Comparison of ENCODE assay signal across 32 cellular contexts in genomic region chr7:43929529-43930457, GRCh38.
"Had no signal": no experiment of that assay in that cellular context is flagged by ENCODE, and none has a peak within 500 bp of the region (broad histone marks: within the 10 kb centered on the region; RNA-seq: fewer than 3 reads in every experiment).

No MANE protein-coding gene starts in this region.

- H3K36me3 Mint-ChIP-seq: mesothelial cell of epicardium, natural killer cell, type B pancreatic cell had no signal

- H3K4me3 ChIP-seq: left lung, lower lobe of right lung, neural progenitor cell, ovary, right atrium auricular region, smooth muscle cell, tibial nerve, uterus had no signal

- H3K4me1 ChIP-seq: neural progenitor cell, uterus had no signal

- H2AFZ ChIP-seq: neural progenitor cell had no signal

- H3K4me2 ChIP-seq: neural progenitor cell, smooth muscle cell had no signal

- H3K36me3 ChIP-seq: left lung, lower lobe of right lung, neural progenitor cell, neutrophil, ovary, right atrium auricular region, tibial nerve, uterus had no signal

- H3K9ac ChIP-seq: neural progenitor cell had no signal

- H3K27me3 ChIP-seq: left lung, neutrophil, ovary, right atrium auricular region, tibial nerve, uterus had no signal

- H3K9me3 ChIP-seq: left lung, lower lobe of right lung, neutrophil, ovary, right atrium auricular region, tibial nerve, uterus had no signal

- H3K27ac ChIP-seq: left lung, lower lobe of right lung, neural progenitor cell, neutrophil, ovary, right atrium auricular region, tibial nerve, uterus had no signal

- H3K27ac Mint-ChIP-seq: immature natural killer cell; mesothelial cell of epicardium; natural killer cell; nephron progenitor cell; neural progenitor cell; progenitor cell of endocrine pancreas; stimulated activated memory B cell treated with anti-CD40 and anti-IgM and Interleukin-4, amounts not matched to agents 10 μg/mL and 1 μg/mL and 100 μg/mL, for 72 hours; stimulated activated naive CD8-positive, alpha-beta T cell treated with anti-CD3 and anti-CD28 coated beads, Interleukin-15, amount 100 ng/mL, for 72 hours; type B pancreatic cell had no signal

- DNase-seq: hypothalamus; immature natural killer cell; kidney; left colon; left lung; lower lobe of right lung; mammary epithelial cell; mesenchymal stem cell; naive B cell; natural killer cell; nephron progenitor cell; occipital lobe; ovary; stimulated activated CD4-positive, alpha-beta T cell treated with anti-CD3 and anti-CD28 coated beads, Interleukin-1b, Interleukin-23, amount 100 ng/mL, for 48 hours; stimulated activated CD4-positive, alpha-beta T cell treated with anti-CD3 and anti-CD28 coated beads, Interleukin-2, amount 100 ng/mL, for 48 hours; stimulated activated CD4-positive, alpha-beta T cell treated with anti-CD3 and anti-CD28 coated beads, Interleukin-4, amount 100 ng/mL, for 4 hours; stimulated activated CD8-positive, alpha-beta memory T cell treated with anti-CD3 and anti-CD28 coated beads, Interleukin-4, amount 100 ng/mL, for 48 hours; stimulated activated naive CD4-positive, alpha-beta T cell treated with Interleukin-2 at 50 U/mL for 16 hours; stimulated activated naive CD8-positive, alpha-beta T cell treated with anti-CD3 and anti-CD28 coated beads, Interleukin-15, amount 100 ng/mL, for 72 hours; substantia nigra; uterus had no signal

- FAIRE-seq: islet of Langerhans, kidney had no signal

- H3K9me3 Mint-ChIP-seq: immature natural killer cell; mesothelial cell of epicardium; naive B cell; natural killer cell; neural progenitor cell; stimulated activated memory B cell treated with anti-CD40 and anti-IgM and Interleukin-4, amounts not matched to agents 10 μg/mL and 1 μg/mL and 100 μg/mL, for 72 hours; stimulated activated naive CD8-positive, alpha-beta T cell treated with anti-CD3 and anti-CD28 coated beads, Interleukin-15, amount 100 ng/mL, for 72 hours; type B pancreatic cell had no signal

- H3K4me3 Mint-ChIP-seq: immature natural killer cell; mesothelial cell of epicardium; natural killer cell; nephron progenitor cell; neural progenitor cell; stimulated activated memory B cell treated with anti-CD40 and anti-IgM and Interleukin-4, amounts not matched to agents 10 μg/mL and 1 μg/mL and 100 μg/mL, for 72 hours; stimulated activated naive CD8-positive, alpha-beta T cell treated with anti-CD3 and anti-CD28 coated beads, Interleukin-15, amount 100 ng/mL, for 72 hours; type B pancreatic cell had no signal

- ATAC-seq: left colon; left lung; lower lobe of right lung; natural killer cell; sciatic nerve; stimulated activated memory B cell treated with anti-CD40 and anti-IgM and Interleukin-4, amounts not matched to agents 10 μg/mL and 1 μg/mL and 100 μg/mL, for 72 hours; stimulated activated naive CD8-positive, alpha-beta T cell treated with anti-CD3 and anti-CD28 coated beads, Interleukin-15, amount 100 ng/mL, for 72 hours had no signal

- H3K27me3 Mint-ChIP-seq: naive B cell; progenitor cell of endocrine pancreas; stimulated activated memory B cell treated with anti-CD40 and anti-IgM and Interleukin-4, amounts not matched to agents 10 μg/mL and 1 μg/mL and 100 μg/mL, for 72 hours; stimulated activated naive CD8-positive, alpha-beta T cell treated with anti-CD3 and anti-CD28 coated beads, Interleukin-15, amount 100 ng/mL, for 72 hours; type B pancreatic cell had no signal
